Comparison of ENCODE assay signal across 7 cellular contexts in the genomic region with DNA sequence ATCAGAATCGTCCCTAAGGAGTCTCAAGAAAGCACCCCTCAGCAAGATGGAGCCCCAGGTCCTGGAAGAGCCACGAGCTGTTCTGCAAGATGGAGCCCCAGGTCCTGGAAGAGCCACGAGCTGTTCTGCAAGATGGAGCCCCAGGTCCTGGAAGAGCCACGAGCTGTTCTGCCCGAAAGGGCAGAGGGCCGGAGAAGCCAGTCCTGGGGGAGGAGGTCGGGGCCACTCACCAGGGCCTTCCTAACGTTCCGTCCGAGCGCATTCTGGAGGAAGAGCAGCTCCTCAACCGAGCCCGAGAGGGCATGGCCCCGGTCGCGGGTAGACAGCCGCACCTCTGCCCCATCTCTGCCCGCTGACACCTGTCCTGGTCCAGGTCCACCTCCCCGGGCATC.
DNase-seq lines count a peak whose midpoint lies in the region; ATAC-seq and TF ChIP-seq lines count a peak whose summit lies in the region.
"Not testable (repeated sequence)": the region's sequence is repeated elsewhere in the genome, so short reads cannot be mapped to it uniquely, and the experiment has no call there.

No MANE protein-coding gene starts in this region.

- peak overlapping the region; percentile 98 for H3K4me3 Mint-ChIP-seq in activated T-cell treated with anti-CD3 and anti-CD28 coated beads, Interleukin-2, amount 50 U/mL, for 4 hours
- peak overlapping the region; percentile 90 to 93 for H3K4me3 Mint-ChIP-seq in effector memory CD8-positive, alpha-beta T cell

- not testable (repeated sequence) for DNase-seq in PC-9
- DNase-seq in activated T-cell treated with anti-CD3 and anti-CD28 coated beads, Interleukin-2, amount 50 U/mL, for 4 hours: peak; percentile 30
- peak in 1 of 3 experiments; percentile 27 for DNase-seq in effector memory CD8-positive, alpha-beta T cell
- peak; percentile 22 for DNase-seq in mucosa of gallbladder (ENCODE audit: low spot score)
- peak; percentile 59 for DNase-seq in stimulated activated CD4-positive, alpha-beta T cell treated with anti-CD3 and anti-CD28 coated beads, Interleukin-4, amount 100 ng/mL, for 1 hour

- ATAC-seq in GM19023 (IDR thresholded peaks at IDR 0.05; ENCODE audit: unreplicated experiment) (peak; percentile 40), HG02763 (IDR thresholded peaks at IDR 0.05; ENCODE audit: unreplicated experiment) (peak; percentile 17)
- ATAC-seq in activated T-cell treated with anti-CD3 and anti-CD28 coated beads, Interleukin-2, amount 50 U/mL, for 4 hours: peak; percentile 74 to 80
- ATAC-seq in effector memory CD8-positive, alpha-beta T cell (replicated peaks): peak; percentile 67

- peak overlapping the region; percentile 61 for H3K4me2 ChIP-seq in PC-9

- not testable (repeated sequence) for H3K27ac ChIP-seq in PC-9

- CTCF ChIA-PET in PC-9 (lab: Charles Lee): not testable (repeated sequence)

- not testable (repeated sequence) for H4K20me1 ChIP-seq in PC-9 (ENCODE audit: insufficient read depth)

- BruUV-seq in PC-9 (replicated peaks; lab: Mats Ljungman, UMichigan): not testable (repeated sequence)

- not testable (repeated sequence) for TF ChIP-seq CTCF in PC-9 (conservative IDR thresholded peaks at IDR 0.05)

- H3K36me3 Mint-ChIP-seq in activated T-cell treated with anti-CD3 and anti-CD28 coated beads, Interleukin-2, amount 50 U/mL, for 4 hours (ENCODE audit: insufficient read depth): peaks cover 17% of the 10 kb centered on the region
- not testable (repeated sequence) for H3K36me3 Mint-ChIP-seq in effector memory CD8-positive, alpha-beta T cell (ENCODE audit: insufficient read depth)

- H3K4me1 ChIP-seq in PC-9 (replicated peaks; ENCODE audit: insufficient read depth): not testable (repeated sequence)

- not testable (repeated sequence) for H3K36me3 ChIP-seq in PC-9 (ENCODE audit: low read depth)

- peak overlapping the region; percentile 82 to 84 for H3K27ac Mint-ChIP-seq in effector memory CD8-positive, alpha-beta T cell

- H3K27me3 ChIP-seq in PC-9 (ENCODE audit: insufficient read depth, low read depth): peaks cover 97% of the 10 kb centered on the region

- peaks cover 30% of the 10 kb centered on the region for H3K79me2 ChIP-seq in PC-9 (ENCODE audit: low read depth)

- not testable (repeated sequence) for H3F3A ChIP-seq in PC-9 (ENCODE audit: insufficient read depth, low read depth)

- POLR2A ChIA-PET in PC-9 (lab: Charles Lee; ENCODE audit: unreplicated experiment): not testable (repeated sequence)

- not testable (repeated sequence) for H3K9me3 ChIP-seq in PC-9 (ENCODE audit: insufficient read depth, low read depth)

- not testable (repeated sequence) for H3K27me3 Mint-ChIP-seq in activated T-cell treated with anti-CD3 and anti-CD28 coated beads, Interleukin-2, amount 50 U/mL, for 4 hours (ENCODE audit: low read depth); effector memory CD8-positive, alpha-beta T cell

- peak overlapping the region; percentile 55 for H3K4me3 ChIP-seq in PC-9

- not testable (repeated sequence) for H3K9me2 ChIP-seq in PC-9 (ENCODE audit: insufficient read depth)

- peak overlapping the region; percentile 82 for H2AFZ ChIP-seq in PC-9

- peaks cover 28% of the 10 kb centered on the region for H3K4me1 Mint-ChIP-seq in activated T-cell treated with anti-CD3 and anti-CD28 coated beads, Interleukin-2, amount 50 U/mL, for 4 hours (ENCODE audit: low read depth)
- H3K4me1 Mint-ChIP-seq in effector memory CD8-positive, alpha-beta T cell (ENCODE audit: low read depth in 2 of 2): peaks cover 15 to 23% of the 10 kb centered on the region in 2 donors

- intact Hi-C loops in PC-9 (cut with micrococcal nuclease; ENCODE audit: unreplicated experiment): not testable (repeated sequence)

- H3K9me3 Mint-ChIP-seq in activated T-cell treated with anti-CD3 and anti-CD28 coated beads, Interleukin-2, amount 50 U/mL, for 4 hours; effector memory CD8-positive, alpha-beta T cell: not testable (repeated sequence)

Comparison
In these comparisons a context has a peak if more than half of its experiments do, and no peak if none do; other contexts are left out.
1. ATAC-seq: peak in every context shown above with its lines; median percentile 77 in activated T-cell treated with anti-CD3 and anti-CD28 coated beads, Interleukin-2, amount 50 U/mL, for 4 hours; 67 in effector memory CD8-positive, alpha-beta T cell; 40 in GM19023; 17 in HG02763.